In genomic region chr11:2892215-2893020, GRCh38 we compare ENCODE assay signal across 8 cellular contexts.
DNase-seq lines count a peak whose midpoint lies in the region; ATAC-seq and TF ChIP-seq lines count a peak whose summit lies in the region.

No MANE protein-coding gene starts in this region.

- H3K4me1 ChIP-seq in MM.1S (ENCODE audit: low read length), result 0 out of 2 replicates have a peak, but pooled peaks cover 3% of the 10 kb centered on the region

- no peaks in the 10 kb centered on the region for H3F3A ChIP-seq in MM.1S (ENCODE audit: insufficient read depth, low read length)

- H3K27ac ChIP-seq in MM.1S (ENCODE audit: low read length), result peak overlapping the region; percentile 8; the same call in 1 of the 2 replicates
- H3K27ac ChIP-seq in brain microvascular endothelial cell, result no peak overlapping the region

- DNase-seq in GM10248 (ENCODE audit: extremely low spot score) (peak; percentile 80), MM.1S (peak; percentile 53), T-helper 9 cell (peak; percentile 47), brain microvascular endothelial cell (no peak), iPS-NIHi11 (ENCODE audit: low spot score) (peak; percentile 91), NCI-H2107 (lab: John Stamatoyannopoulos, UW) (no peak)
- DNase-seq in stimulated activated CD4-positive, alpha-beta T cell treated with anti-CD3 and anti-CD28 coated beads, Interleukin-15, amount 100 ng/mL, for 1 hour (ENCODE audit: low read depth in 1 of 2, low spot score in 1 of 2), result peak; percentile 37 to 54

- H3K9ac ChIP-seq in MM.1S (ENCODE audit: low read length), result peak overlapping the region; percentile 34

- CTCF ChIA-PET in GM10248 (lab: Yijun Ruan, JAX), result interaction anchor here (0.7 to 21.2 kb wide), 15 partner anchors 10 to 585 kb away, joined by 3 to 528 read pairs (median 3); partner anchors contain the start of gene PHLDA2

- H3K79me2 ChIP-seq in MM.1S (ENCODE audit: low read length), result no peaks in the 10 kb centered on the region

- POLR2A ChIA-PET in GM10248 (lab: Yijun Ruan, JAX), result no interaction called here

- TF ChIP-seq CTCF in GM10248 (IDR thresholded peaks at IDR 0.05; ENCODE audit: control extremely low read depth, extremely low read depth, low read depth, missing control alignments) (peak; percentile 83), MM.1S (IDR thresholded peaks at IDR 0.05; ENCODE audit: low read length) (peak; percentile 86), brain microvascular endothelial cell (IDR thresholded peaks at IDR 0.05; ENCODE audit: low read depth, low read length, missing control alignments) (peak; percentile 98)

- no peaks in the 10 kb centered on the region for H4K20me1 ChIP-seq in MM.1S (ENCODE audit: insufficient read depth, low read length)

- H3K4me2 ChIP-seq in MM.1S (ENCODE audit: low read depth, low read length), result peak overlapping the region; percentile 94

- peak overlapping the region; percentile 49 for H3K4me3 ChIP-seq in MM.1S (ENCODE audit: low read length)
- peak overlapping the region; percentile 53 for H3K4me3 ChIP-seq in brain microvascular endothelial cell (ENCODE audit: low read depth, low read length)

- in situ Hi-C loops in brain microvascular endothelial cell (cut with HindIII; ENCODE audit: low pct_ligation_motif_present, low sequenced_read_pairs), result no loop called here

- peaks cover 6% of the 10 kb centered on the region; the same call in 1 of the 2 replicates for H3K27me3 ChIP-seq in MM.1S (replicated peaks; ENCODE audit: insufficient read depth, low read length)
- H3K27me3 ChIP-seq in brain microvascular endothelial cell (replicated peaks), result no peaks in the 10 kb centered on the region

- H2AFZ ChIP-seq in MM.1S (ENCODE audit: low read length), result peak overlapping the region; percentile 77

- no peaks in the 10 kb centered on the region for H3K9me2 ChIP-seq in MM.1S (replicated peaks; ENCODE audit: insufficient read depth, low read length)

- H3K9me3 ChIP-seq in MM.1S (replicated peaks; ENCODE audit: insufficient read depth, low read length), result no peaks in the 10 kb centered on the region

- H3K36me3 ChIP-seq in MM.1S (replicated peaks; ENCODE audit: insufficient read depth, low read length) (no peaks in the 10 kb centered on the region), brain microvascular endothelial cell (replicated peaks) (no peaks in the 10 kb centered on the region)

- no peak for ATAC-seq in GM18909 (IDR thresholded peaks at IDR 0.05; ENCODE audit: poor library complexity, unreplicated experiment)

Comparison
In these comparisons a context has a peak if more than half of its experiments do, and no peak if none do; other contexts are left out.
1. DNase-seq: peak in GM10248 (single experiment), MM.1S (single experiment), T-helper 9 cell (single experiment), iPS-NIHi11 (single experiment) and stimulated activated CD4-positive, alpha-beta T cell treated with anti-CD3 and anti-CD28 coated beads, Interleukin-15, amount 100 ng/mL, for 1 hour (2 of 2); none in brain microvascular endothelial cell (single experiment) and NCI-H2107 (single experiment).
2. Peak in every context shown above with its lines, with median percentiles within 50 percentile points of each other: CTCF ChIP-seq.